17 cellular contexts compared by ENCODE assay signal in the genomic region with DNA sequence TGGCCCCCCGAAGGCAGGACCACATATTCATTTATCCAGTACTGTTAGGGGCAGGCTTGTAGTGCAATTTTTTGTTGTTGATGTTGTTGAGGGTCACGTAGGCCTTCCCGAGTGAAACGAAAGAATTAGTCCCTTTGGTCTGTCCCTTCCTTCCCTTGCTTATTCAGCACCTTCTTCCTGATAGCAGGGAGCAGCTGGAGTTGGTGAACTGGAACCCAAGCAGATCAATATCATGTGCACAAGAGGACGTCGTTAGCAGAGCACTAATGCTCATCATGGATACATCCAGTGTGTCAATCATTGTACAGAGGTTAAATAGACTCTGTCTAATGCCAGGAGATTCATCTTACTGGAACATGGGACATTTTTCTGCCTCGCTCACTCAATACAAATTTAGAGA.
"Had no signal": no experiment of that assay in that cellular context is flagged by ENCODE, and none has a peak within 500 bp of the region (broad histone marks: within the 10 kb centered on the region; RNA-seq: fewer than 3 reads in every experiment).

No MANE protein-coding gene starts in this region.

- H3K9me3 Mint-ChIP-seq: activated naive CD4-positive, alpha-beta T cell treated with anti-CD3 and anti-CD28 coated beads, Interleukin-2, amount 50 U/mL, for 24 hours; activated T-cell treated with anti-CD3 and anti-CD28 coated beads, Interleukin-2, amount 50 U/mL, for 24 hours; brain; central memory CD8-positive, alpha-beta T cell; memory B cell; natural killer cell; type B pancreatic cell had no signal

- H3K36me3 ChIP-seq: gastroesophageal sphincter, left ventricle myocardium inferior had no signal

- H3K4me1 ChIP-seq: gastroesophageal sphincter, left ventricle myocardium inferior had no signal

- H3K4me3 ChIP-seq: gastroesophageal sphincter, hepatocyte, left ventricle myocardium inferior had no signal

- H3K27ac ChIP-seq: gastroesophageal sphincter, hepatocyte, left ventricle myocardium inferior had no signal

- H3K9me3 ChIP-seq: gastroesophageal sphincter, left ventricle myocardium inferior had no signal

- H3K27ac Mint-ChIP-seq: activated naive CD4-positive, alpha-beta T cell treated with anti-CD3 and anti-CD28 coated beads, Interleukin-2, amount 50 U/mL, for 24 hours; activated T-cell treated with anti-CD3 and anti-CD28 coated beads, Interleukin-2, amount 50 U/mL, for 24 hours; memory B cell; natural killer cell; progenitor cell of endocrine pancreas; type B pancreatic cell had no signal

- H3K36me3 Mint-ChIP-seq: activated naive CD4-positive, alpha-beta T cell treated with anti-CD3 and anti-CD28 coated beads, Interleukin-2, amount 50 U/mL, for 24 hours; brain; memory B cell; natural killer cell; type B pancreatic cell had no signal

- FAIRE-seq: kidney had no signal

- H3K27me3 Mint-ChIP-seq: brain had no signal

- DNase-seq: activated effector memory CD4-positive, alpha-beta T cell treated with Interleukin-2 at 50 U/mL for 16 hours; activated T-cell treated with anti-CD3 and anti-CD28 coated beads, Interleukin-2, amount 50 U/mL, for 24 hours; effector memory CD4-positive, alpha-beta T cell; kidney; left ventricle myocardium inferior; natural killer cell; occipital lobe; stimulated activated CD4-positive, alpha-beta T cell treated with anti-CD3 and anti-CD28 coated beads, Interleukin-2, amount 100 ng/mL, for 24 hours; stimulated activated naive CD4-positive, alpha-beta T cell treated with Interleukin-2 at 50 U/mL for 16 hours had no signal

- H3K27me3 ChIP-seq: gastroesophageal sphincter had no signal

- H3K4me1 Mint-ChIP-seq: activated naive CD4-positive, alpha-beta T cell treated with anti-CD3 and anti-CD28 coated beads, Interleukin-2, amount 50 U/mL, for 24 hours; central memory CD8-positive, alpha-beta T cell; memory B cell; natural killer cell had no signal

- H3K4me3 Mint-ChIP-seq: activated naive CD4-positive, alpha-beta T cell treated with anti-CD3 and anti-CD28 coated beads, Interleukin-2, amount 50 U/mL, for 24 hours; activated T-cell treated with anti-CD3 and anti-CD28 coated beads, Interleukin-2, amount 50 U/mL, for 24 hours; brain; central memory CD8-positive, alpha-beta T cell; memory B cell; natural killer cell; type B pancreatic cell had no signal
